In genomic region chr7:7639421-7639820, GRCh38 we compare ENCODE assay signal across 7 cellular contexts. TPM values are rescaled to one million over a fixed set of nuclear protein-coding genes. Genes with fewer than 3 reads are reported as not detected.
A peak's percentile ranks its signal among the peaks of the same experiment; 100 is the strongest.
DNase-seq lines count a peak whose midpoint lies in the region; ATAC-seq, FAIRE-seq and TF ChIP-seq lines count a peak whose summit lies in the region.

No MANE protein-coding gene starts in this region.

- peaks cover 6% of the 10 kb centered on the region; the same call in 1 of the 2 replicates for H3F3A ChIP-seq in GM23248 (ENCODE audit: insufficient read depth)

- H3K4me3 Mint-ChIP-seq in T-helper 1 cell treated with Interleukin-12 subunit alpha and Interleukin-12 subunit beta and Interleukin-4 antibody, amounts not matched to agents 30 μg/mL and 1 μg/mL, for 36 hours = peak overlapping the region; percentile 96

- no peaks in the 10 kb centered on the region for H3K9me3 Mint-ChIP-seq in T-helper 1 cell treated with Interleukin-12 subunit alpha and Interleukin-12 subunit beta and Interleukin-4 antibody, amounts not matched to agents 30 μg/mL and 1 μg/mL, for 36 hours

- H3K9me3 ChIP-seq in GM23248 (ENCODE audit: low read depth) (no peaks in the 10 kb centered on the region), small intestine (ENCODE audit: control insufficient read depth, low read depth) (no peaks in the 10 kb centered on the region)

- H2AFZ ChIP-seq in GM23248 = peak overlapping the region; percentile 99

- no peaks in the 10 kb centered on the region for H4K20me1 ChIP-seq in GM23248 (ENCODE audit: insufficient read depth)

- peaks cover 37% of the 10 kb centered on the region for H3K79me2 ChIP-seq in GM23248 (ENCODE audit: insufficient read depth)

- 0 out of 2 replicates have a peak, but pooled peaks cover 4% of the 10 kb centered on the region for H3K36me3 ChIP-seq in GM23248 (ENCODE audit: low read depth)
- no peaks in the 10 kb centered on the region for H3K36me3 ChIP-seq in small intestine (ENCODE audit: control insufficient read depth in 2 of 2, insufficient read depth in 2 of 2, low read length in 2 of 2)

- in situ Hi-C loops in GM23248 (cut with MboI) = no loop called here

- H3K27ac Mint-ChIP-seq in T-helper 1 cell treated with Interleukin-12 subunit alpha and Interleukin-12 subunit beta and Interleukin-4 antibody, amounts not matched to agents 30 μg/mL and 1 μg/mL, for 36 hours = peak overlapping the region; percentile 99

- peak overlapping the region; percentile 80 for H3K9ac ChIP-seq in GM23248

- CTCF ChIA-PET in HEK293T (lab: Yijun Ruan, JAX) = interaction anchor here (1.1 kb wide), 1 partner anchor 12 kb away, joined by 3 read pairs; no protein-coding TSS in a partner anchor

- DNase-seq in GM23248 = peak; percentile 29
- DNase-seq in fibroblast of villous mesenchyme (ENCODE audit: low read depth) = no peak
- no peak for DNase-seq in small intestine
- no peak for DNase-seq in DMS 273 treated with DMSO at 0.1 percent for 48 hours (lab: John Stamatoyannopoulos, UW)
- DNase-seq in HEK293T (ENCODE audit: extremely low spot score) = no peak

- ATAC-seq in HG03196 (IDR thresholded peaks at IDR 0.05; ENCODE audit: unreplicated experiment) = no peak

- peak overlapping the region; percentile 88 for H3K4me2 ChIP-seq in GM23248 (ENCODE audit: unreplicated experiment)

- no peak for TF ChIP-seq CTCF in fibroblast of villous mesenchyme (IDR thresholded peaks at IDR 0.05; ENCODE audit: insufficient read depth, low read depth, low read length)

- H3K4me1 ChIP-seq in GM23248 (ENCODE audit: insufficient read depth) (peaks cover 14% of the 10 kb centered on the region), small intestine (ENCODE audit: control insufficient read depth in 2 of 2, insufficient read depth in 1 of 2, low read depth in 1 of 2, low read length in 1 of 2) (no peaks in the 10 kb centered on the region)

- 20 to 24% methylated on average over 5 of the region's 5 CpGs for WGBS in GM23248 (ENCODE audit: low coverage in 1 of 2, low lambda C conversion rate in 2 of 2, missing lambda C conversion rate in 2 of 2), 2 experiments
- 8 to 21% (median 13%) methylated on average over 5 of the region's 5 CpGs for WGBS in small intestine, 3 donors

- POLR2A ChIA-PET in HEK293T (lab: Yijun Ruan, JAX) = interaction anchor here (1.2 to 1.7 kb wide), 3 partner anchors 42 to 370 kb away, joined by 4 to 9 read pairs (median 7); no protein-coding TSS in a partner anchor

- peaks cover 27% of the 10 kb centered on the region for H3K4me1 Mint-ChIP-seq in T-helper 1 cell treated with Interleukin-12 subunit alpha and Interleukin-12 subunit beta and Interleukin-4 antibody, amounts not matched to agents 30 μg/mL and 1 μg/mL, for 36 hours (ENCODE audit: low read depth)

- H3K27ac ChIP-seq in GM23248 (peak overlapping the region; percentile 61), small intestine (ENCODE audit: low read depth in 1 of 2, low read length in 1 of 2) (peak overlapping the region; percentile 32 to 81)

- H3K9me2 ChIP-seq in GM23248 (ENCODE audit: insufficient read depth) = no peaks in the 10 kb centered on the region

- H3K27me3 ChIP-seq in GM23248 (replicated peaks; ENCODE audit: insufficient read depth) (no peaks in the 10 kb centered on the region), small intestine (ENCODE audit: control insufficient read depth in 2 of 2, insufficient read depth in 2 of 2, low read length in 2 of 2) (no peaks in the 10 kb centered on the region)

- peak overlapping the region; percentile 97 for H3K4me3 ChIP-seq in GM23248
- peak overlapping the region; percentile 98 for H3K4me3 ChIP-seq in fibroblast of villous mesenchyme (ENCODE audit: low read depth, low read length)
- peak overlapping the region in 1 of 2 donors; percentile 86 for H3K4me3 ChIP-seq in small intestine (ENCODE audit: low read depth in 1 of 2, low read length in 2 of 2)

- H3K36me3 Mint-ChIP-seq in T-helper 1 cell treated with Interleukin-12 subunit alpha and Interleukin-12 subunit beta and Interleukin-4 antibody, amounts not matched to agents 30 μg/mL and 1 μg/mL, for 36 hours (ENCODE audit: low read depth) = peaks cover 20% of the 10 kb centered on the region

- no peak for FAIRE-seq in small intestine (lab: Jason Lieb, UNC)

- no peaks in the 10 kb centered on the region for H3K27me3 Mint-ChIP-seq in T-helper 1 cell treated with Interleukin-12 subunit alpha and Interleukin-12 subunit beta and Interleukin-4 antibody, amounts not matched to agents 30 μg/mL and 1 μg/mL, for 36 hours (ENCODE audit: low read depth)

TF ChIP-seq in HEK293T, 16 proteins besides CTCF, POLR2A, EP300 and RAD21:
- TF ChIP-seq L3MBTL2 (conservative IDR thresholded peaks at IDR 0.05) (no peak), SP1 (IDR thresholded peaks at IDR 0.05) (no peak), PKNOX1 (IDR thresholded peaks at IDR 0.05) (no peak), ARNT (IDR thresholded peaks at IDR 0.05) (no peak), HDGF (IDR thresholded peaks at IDR 0.05; ENCODE audit: borderline replicate concordance) (no peak)

RNA-seq across cellular contexts. Expression of gene UMAD1, which starts 1.1 kb away (rescaled TPM):
- 11.8 and 15.6 TPM in 2 replicates for total RNA-seq in GM23248 (2014; rRNA removed; shearing (Covaris generic))
- polyA plus RNA-seq in GM23248 (2016; fragmentation: Nextera tagmentation; extraction: Ambion mirVana) (18.6 and 18.7 TPM in 2 replicates), small intestine (10 to 100 TPM in 2 of 3 donors, 1 to 10 TPM in 1; 9.2 to 21.2 (median 20.0) TPM)
- 8.4 and 13.8 TPM in 2 replicates for total RNA-seq in fibroblast of villous mesenchyme
